Comparison of ENCODE assay signal across 17 cellular contexts in the genomic region with DNA sequence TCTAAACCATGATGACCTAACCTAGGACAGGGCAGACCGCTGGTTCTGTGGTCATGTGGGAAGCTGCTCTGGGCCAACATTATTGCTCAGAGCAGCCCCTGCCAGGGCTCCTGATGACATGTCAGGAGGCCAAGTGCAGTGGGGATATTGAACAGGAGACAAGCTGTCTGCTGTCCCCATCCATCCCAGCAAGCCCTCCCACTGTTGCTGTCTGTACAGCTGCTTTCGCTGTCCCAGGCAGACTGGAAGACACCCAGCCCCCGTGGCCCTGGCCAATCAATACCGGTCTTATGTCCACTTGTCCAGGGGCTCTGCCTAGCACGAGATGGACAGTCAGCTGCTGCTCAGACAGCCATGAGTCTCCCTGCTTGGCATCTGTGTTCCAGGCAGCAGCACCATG. TPM values are rescaled to one million over a fixed set of nuclear protein-coding genes. Genes with fewer than 3 reads are reported as not detected.
DNase-seq lines count a peak whose midpoint lies in the region; ATAC-seq, FAIRE-seq and TF ChIP-seq lines count a peak whose summit lies in the region.
"Had no signal": no experiment of that assay in that cellular context is flagged by ENCODE, and none has a peak within 500 bp of the region (broad histone marks: within the 10 kb centered on the region; RNA-seq: fewer than 3 reads in every experiment).

No MANE protein-coding gene starts in this region.

- TF ChIP-seq CTCF in GM12878 (IDR thresholded peaks at IDR 0.05 in 2 of 3, conservative IDR thresholded peaks at IDR 0.05 in 1 of 3; ENCODE audit: control insufficient read depth in 2 of 3, extremely low read depth in 1 of 3, insufficient read depth in 1 of 3, low read depth in 3 of 3, low read length in 3 of 3), result no peak
- no peak for TF ChIP-seq CTCF in brain microvascular endothelial cell (IDR thresholded peaks at IDR 0.05; ENCODE audit: low read depth, low read length, missing control alignments)
- no peak for TF ChIP-seq CTCF in esophagus squamous epithelium (IDR thresholded peaks at IDR 0.05)

- H2AFZ ChIP-seq in Karpas-422 (ENCODE audit: low read length) (no peak overlapping the region; the same call in 1 of the 2 replicates), GM12878 (ENCODE audit: control insufficient read depth, low read depth, low read length) (no peak overlapping the region)

- no peak overlapping the region for H3K27ac Mint-ChIP-seq in activated CD8-positive, alpha-beta memory T cell treated with anti-CD3 and anti-CD28 coated beads, Interleukin-2, amount 10 ng/mL, durations not matched to agents 7 days and 5 days

- intact Hi-C loops in GM12878 (cut with micrococcal nuclease; ENCODE audit: unreplicated experiment), result no loop called here
- intact Hi-C loops in right cardiac atrium (cut with DNase I), result no loop called here
- intact Hi-C loops in esophagus squamous epithelium (cut with DNase I), result no loop called here

- TF ChIP-seq POLR2A in GM12878 (IDR thresholded peaks at IDR 0.05; ENCODE audit: low read depth, low read length), result no peak
- TF ChIP-seq POLR2A in esophagus squamous epithelium (IDR thresholded peaks at IDR 0.05), result no peak

- H4K20me1 ChIP-seq in Karpas-422 (ENCODE audit: insufficient read depth, low read depth, low read length) (no peaks in the 10 kb centered on the region), GM12878 (ENCODE audit: control insufficient read depth, insufficient read depth) (no peaks in the 10 kb centered on the region)

- H3K4me1 ChIP-seq in Karpas-422 (ENCODE audit: low read length) (peaks cover 46% of the 10 kb centered on the region), GM12878 (ENCODE audit: control insufficient read depth, insufficient read depth, low read length) (peaks cover 19% of the 10 kb centered on the region), right cardiac atrium (ENCODE audit: control insufficient read depth, insufficient read depth, low read length) (peaks cover 2% of the 10 kb centered on the region), skeletal muscle tissue (ENCODE audit: control insufficient read depth in 3 of 3, insufficient read depth in 3 of 3, low read length in 3 of 3) (peaks cover 22 to 41% (median 26%) of the 10 kb centered on the region in 3 donors), esophagus squamous epithelium (no peaks in the 10 kb centered on the region)

- SMC1A ChIA-PET in GM12878 (lab: Charles Lee; ENCODE audit: uncharacterized antibody, unreplicated experiment), result interaction anchor here (0.9 to 12.8 kb wide), 11 partner anchors 9 to 126 kb away, joined by 3 to 292 read pairs (median 3); a partner anchor contains a TSS

- no peak overlapping the region for H3K4me3 Mint-ChIP-seq in activated CD8-positive, alpha-beta memory T cell treated with anti-CD3 and anti-CD28 coated beads, Interleukin-2, amount 10 ng/mL, durations not matched to agents 7 days and 5 days
- H3K4me3 Mint-ChIP-seq: CD14-positive monocyte had no signal

- H3K79me2 ChIP-seq in Karpas-422 (ENCODE audit: low read length) (no peaks in the 10 kb centered on the region), GM12878 (ENCODE audit: control insufficient read depth, insufficient read depth, low read length) (no peaks in the 10 kb centered on the region)

- H3K4me1 Mint-ChIP-seq in activated CD8-positive, alpha-beta memory T cell treated with anti-CD3 and anti-CD28 coated beads, Interleukin-2, amount 10 ng/mL, durations not matched to agents 7 days and 5 days, result no peaks in the 10 kb centered on the region

- no peaks in the 10 kb centered on the region for H3K9me3 Mint-ChIP-seq in activated CD8-positive, alpha-beta memory T cell treated with anti-CD3 and anti-CD28 coated beads, Interleukin-2, amount 10 ng/mL, durations not matched to agents 7 days and 5 days (ENCODE audit: low read depth)

- no peaks in the 10 kb centered on the region for H3K36me3 ChIP-seq in Karpas-422 (ENCODE audit: insufficient read depth, low read length)
- no peaks in the 10 kb centered on the region for H3K36me3 ChIP-seq in GM12878 (ENCODE audit: control insufficient read depth in 2 of 2, insufficient read depth in 2 of 2, low read length in 1 of 2)
- H3K36me3 ChIP-seq in skeletal muscle tissue (ENCODE audit: control insufficient read depth in 3 of 3, insufficient read depth in 3 of 3, low read length in 3 of 3), result no peaks in the 10 kb centered on the region
- no peaks in the 10 kb centered on the region for H3K36me3 ChIP-seq in brain microvascular endothelial cell (replicated peaks)
- no peaks in the 10 kb centered on the region for H3K36me3 ChIP-seq in esophagus squamous epithelium

- H3K36me3 Mint-ChIP-seq in activated CD8-positive, alpha-beta memory T cell treated with anti-CD3 and anti-CD28 coated beads, Interleukin-2, amount 10 ng/mL, durations not matched to agents 7 days and 5 days, result no peaks in the 10 kb centered on the region
- H3K36me3 Mint-ChIP-seq: CD14-positive monocyte had no signal

- H3K9me3 ChIP-seq in Karpas-422 (ENCODE audit: low read length) (no peaks in the 10 kb centered on the region), GM12878 (replicated peaks; ENCODE audit: control insufficient read depth, insufficient read depth, low read length) (peaks cover 7% of the 10 kb centered on the region; the same call in 1 of the 3 replicates), right cardiac atrium (ENCODE audit: control insufficient read depth, low read length) (no peaks in the 10 kb centered on the region), skeletal muscle tissue (ENCODE audit: control insufficient read depth in 3 of 3, low read length in 3 of 3) (no peaks in the 10 kb centered on the region), esophagus squamous epithelium (no peaks in the 10 kb centered on the region)

- CTCF ChIA-PET in GM12878 (lab: Yijun Ruan, JAX), result interaction anchor here (1.2 to 13.8 kb wide), 6 partner anchors 9 to 126 kb away, joined by 4 to 529 read pairs (median 18); a partner anchor contains a TSS
- CTCF ChIA-PET in activated CD8-positive, alpha-beta memory T cell treated with anti-CD3 and anti-CD28 coated beads, Interleukin-2, amount 10 ng/mL, durations not matched to agents 7 days and 5 days (lab: Charles Lee), result interaction anchor here (1.1 to 2.5 kb wide), 4 partner anchors 9 to 117 kb away, joined by 4 to 15 read pairs (median 6); no protein-coding TSS in a partner anchor

- 70% methylated on average over 5 of the region's 5 CpGs for WGBS in GM12878 (ENCODE audit: insufficient coverage, insufficient replicate concordance, low lambda C conversion rate, missing lambda C conversion rate)
- 28% methylated on average over 5 of the region's 5 CpGs for WGBS in right cardiac atrium
- 72 to 81% methylated on average over 4 of the region's 5 CpGs for WGBS in esophagus squamous epithelium, 2 donors

- POLR2A ChIA-PET in GM12878 (lab: Charles Lee), result interaction anchor here (0.6 to 4.9 kb wide), 7 partner anchors 10 to 88 kb away, joined by 3 to 36 read pairs (median 9); a partner anchor contains a TSS

- no peaks in the 10 kb centered on the region for H3K27me3 ChIP-seq in Karpas-422 (ENCODE audit: low read length)
- peaks cover 0 to 3% of the 10 kb centered on the region in 2 experiments; a peak in 1 of 4 replicates for H3K27me3 ChIP-seq in GM12878 (replicated peaks in 1 of 2; ENCODE audit: control insufficient read depth in 2 of 2, insufficient read depth in 2 of 2, low read length in 1 of 2)
- no peaks in the 10 kb centered on the region for H3K27me3 ChIP-seq in right cardiac atrium (ENCODE audit: control insufficient read depth, insufficient read depth)
- no peaks in the 10 kb centered on the region for H3K27me3 ChIP-seq in skeletal muscle tissue (ENCODE audit: control insufficient read depth in 3 of 3, insufficient read depth in 3 of 3, low read length in 3 of 3)
- H3K27me3 ChIP-seq in brain microvascular endothelial cell (replicated peaks), result peaks cover 4% of the 10 kb centered on the region
- H3K27me3 ChIP-seq in esophagus squamous epithelium, result peaks cover 0 to 5% (median 0%) of the 10 kb centered on the region in 4 donors

- no peak for TF ChIP-seq EP300 in GM12878 (IDR thresholded peaks at IDR 0.05; ENCODE audit: borderline replicate concordance in 1 of 2, control insufficient read depth in 1 of 2, low read depth in 2 of 2, low read length in 2 of 2)

- in situ Hi-C loops in GM12878 (cut with MboI) (no loop called here), brain microvascular endothelial cell (cut with HindIII; ENCODE audit: low pct_ligation_motif_present, low sequenced_read_pairs) (no loop called here)

- H3K9me2 ChIP-seq in Karpas-422 (replicated peaks; ENCODE audit: insufficient read depth, low read length), result no peaks in the 10 kb centered on the region

- H3K4me3 ChIP-seq in Karpas-422 (ENCODE audit: low read length) (no peak overlapping the region), GM12878 (no peak overlapping the region), right cardiac atrium (ENCODE audit: low read length) (no peak overlapping the region), skeletal muscle tissue (ENCODE audit: low read length in 3 of 3) (peak overlapping the region in 1 of 3 donors; percentile 61), brain microvascular endothelial cell (ENCODE audit: low read depth, low read length) (no peak overlapping the region), esophagus squamous epithelium (no peak overlapping the region)

- no peak for DNase-seq in Karpas-422
- no peak for DNase-seq in GM12878 (ENCODE audit: low read depth, low spot score)
- peak; percentile 55 to 78 (median 71) for DNase-seq in right cardiac atrium
- DNase-seq in brain microvascular endothelial cell, result no peak
- DNase-seq in esophagus squamous epithelium (lab: John Stamatoyannopoulos, UW), result no peak
- DNase-seq in RPMI8226, result no peak
- DNase-seq in activated CD8-positive, alpha-beta memory T cell treated with anti-CD3 and anti-CD28 coated beads, Interleukin-2, amount 10 ng/mL, durations not matched to agents 7 days and 5 days, result no peak
- DNase-seq: activated CD8-positive, alpha-beta memory T cell treated with anti-CD3 and anti-CD28 coated beads, Interleukin-2, amount 50 U/mL, for 48 hours; NCI-H2029 treated with DMSO at 0.1 percent for 48 hours; stimulated activated CD4-positive, alpha-beta T cell treated with anti-CD3 and anti-CD28 coated beads, Interleukin-4, amount 100 ng/mL, for 4 hours; stimulated activated naive CD8-positive, alpha-beta T cell treated with anti-CD3 and anti-CD28 coated beads, Interleukin-15, Interleukin-2, amounts not matched to agents 100 U/mL and 50 U/mL, for 24 hours had no signal

- H3K27me3 Mint-ChIP-seq in activated CD8-positive, alpha-beta memory T cell treated with anti-CD3 and anti-CD28 coated beads, Interleukin-2, amount 10 ng/mL, durations not matched to agents 7 days and 5 days, result peaks cover 3% of the 10 kb centered on the region

- RAD21 ChIA-PET in GM12878 (lab: Charles Lee; ENCODE audit: unreplicated experiment), result interaction anchor here (0.6 to 3.3 kb wide), 11 partner anchors 8 to 127 kb away, joined by 3 to 40 read pairs (median 6); a partner anchor contains a TSS

- no peak for FAIRE-seq in GM12878 (lab: Jason Lieb, UNC)

- H3K27ac ChIP-seq in Karpas-422 (ENCODE audit: low read length), result peak overlapping the region; percentile 86
- H3K27ac ChIP-seq in GM12878 (ENCODE audit: control insufficient read depth, insufficient read depth), result no peak overlapping the region
- H3K27ac ChIP-seq in right cardiac atrium (ENCODE audit: low read length), result peak overlapping the region; percentile 91
- H3K27ac ChIP-seq in skeletal muscle tissue (ENCODE audit: low read depth, low read length), result peak overlapping the region; percentile 95
- no peak overlapping the region for H3K27ac ChIP-seq in brain microvascular endothelial cell
- H3K27ac ChIP-seq in esophagus squamous epithelium, result no peak overlapping the region
- H3K27ac ChIP-seq: KMS-11 had no signal

- TF ChIP-seq RAD21 in GM12878 (IDR thresholded peaks at IDR 0.05; ENCODE audit: insufficient read depth, low read depth, low read length), result no peak

- H3K9ac ChIP-seq in Karpas-422 (ENCODE audit: low read length) (peak overlapping the region; percentile 60), GM12878 (ENCODE audit: control insufficient read depth, insufficient read depth, low read length) (no peak overlapping the region), skeletal muscle tissue (ENCODE audit: low read depth in 1 of 3, low read length in 3 of 3) (peak overlapping the region; percentile 47 to 82 (median 65))
- H3K9ac ChIP-seq: KMS-11 had no signal

- peak overlapping the region; percentile 69 for H3K4me2 ChIP-seq in Karpas-422 (ENCODE audit: low read depth, low read length, poor library complexity, severe bottlenecking)
- no peak overlapping the region for H3K4me2 ChIP-seq in GM12878 (ENCODE audit: control insufficient read depth, insufficient read depth)
- H3K4me2 ChIP-seq: KMS-11 had no signal

- no TSS peak for BruUV-seq in GM12878 (replicated peaks; lab: Mats Ljungman, UMichigan)

- ATAC-seq in GM12878 (peak; percentile 8), right cardiac atrium (peak; percentile 84 to 87)
- no peak for ATAC-seq in activated CD8-positive, alpha-beta memory T cell treated with anti-CD3 and anti-CD28 coated beads, Interleukin-2, amount 10 ng/mL, durations not matched to agents 7 days and 5 days
- ATAC-seq: activated CD4-positive, CD25-positive, alpha-beta regulatory T cell treated with anti-CD3 and anti-CD28 coated beads, Interleukin-2, amount 50 U/mL, for 24 hours; stimulated activated naive CD8-positive, alpha-beta T cell treated with anti-CD3 and anti-CD28 coated beads, Interleukin-15, Interleukin-2, amounts not matched to agents 100 U/mL and 50 U/mL, for 24 hours had no signal

RNA-seq across cellular contexts. Expression of a gene that starts 43.2 kb away (rescaled TPM):
- 73.2 and 90.0 TPM in 2 replicates for total RNA-seq in Karpas-422 (2014; rRNA removed; shearing (Covaris generic); ENCODE audit: low replicate concordance)
- not detected in 2 replicates for total RNA-seq in GM12878 (2013; cell fraction: nucleolus; rRNA removed)
- total RNA-seq in GM12878 (2014; rRNA removed) (not detected in 2 replicates), GM12878 (2014; rRNA removed; fragmentation: Illumina TruSeq; extraction: Trizol) (not detected in 2 replicates), GM12878 (2021) (not detected in 2 replicates), right cardiac atrium (1 to 10 TPM in 1 of 4 donors, under 1 TPM in 3; 0.23 to 1.3 (median 0.39) TPM), skeletal muscle tissue (71.0 TPM), esophagus squamous epithelium (under 1 TPM in 3 of 4 donors, not detected in 1; 0.04 to 0.38 (median 0.06) TPM)
- polyA plus RNA-seq in GM12878 (2011; ENCODE audit: low read depth), result not detected
- polyA plus RNA-seq in GM12878 (2011; rRNA removed) (not detected in 2 replicates), GM12878 (2014; fragmentation: Illumina TruSeq; extraction: Trizol) (not detected in 2 replicates), GM12878 (2014; fragmentation: Nextera tagmentation; extraction: Ambion mirVana) (not detected), GM12878 (2014; rRNA removed) (not detected in 2 replicates), GM12878 (2016; fragmentation: Nextera tagmentation; extraction: Ambion mirVana) (not detected), right cardiac atrium (0.07 TPM)
- polyA plus RNA-seq in GM12878 (2011; cell fraction: cytosol; rRNA removed), result not detected in 2 replicates
- polyA plus RNA-seq in GM12878 (2011; cell fraction: nucleus; rRNA removed), result not detected in 2 replicates
- not detected in 2 replicates for polyA plus RNA-seq in GM12878 (2012)
- not detected in 2 replicates for polyA minus RNA-seq in GM12878 (2011; rRNA and poly(A)+ RNA removed)
- polyA minus RNA-seq in GM12878 (2011; cell fraction: cytosol; rRNA and poly(A)+ RNA removed), result not detected in 2 replicates
- not detected in 2 replicates for polyA minus RNA-seq in GM12878 (2011; cell fraction: nucleus; rRNA and poly(A)+ RNA removed)
- not detected for total RNA-seq in activated CD8-positive, alpha-beta memory T cell treated with anti-CD3 and anti-CD28 coated beads, Interleukin-2, amount 10 ng/mL, durations not matched to agents 7 days and 5 days
- total RNA-seq: dermis microvascular lymphatic vessel endothelial cell, mononuclear cell had no signal
- polyA plus RNA-seq: CD14-positive monocyte had no signal

Comparison
In these comparisons a context has a peak if more than half of its experiments do, and no peak if none do; other contexts are left out.
1. DNase-seq: peak in right cardiac atrium (3 of 3); none in Karpas-422 (single experiment), GM12878 (single experiment), brain microvascular endothelial cell (single experiment), esophagus squamous epithelium (single experiment), RPMI8226 (single experiment) and activated CD8-positive, alpha-beta memory T cell treated with anti-CD3 and anti-CD28 coated beads, Interleukin-2, amount 10 ng/mL, durations not matched to agents 7 days and 5 days (single experiment).
2. H3K27ac ChIP-seq: peak in Karpas-422 (single experiment), right cardiac atrium (single experiment) and skeletal muscle tissue (single experiment); none in GM12878 (single experiment), brain microvascular endothelial cell (single experiment) and esophagus squamous epithelium (0 of 4).
3. RNA of a gene that starts 43.2 kb away (total RNA-seq): 73.2 to 90.0 TPM in Karpas-422 and 71.0 TPM in skeletal muscle tissue (single experiment); 0.23 to 1.3 TPM in right cardiac atrium, 0.04 to 0.38 TPM in esophagus squamous epithelium, not detected in GM12878 and not detected in activated CD8-positive, alpha-beta memory T cell treated with anti-CD3 and anti-CD28 coated beads, Interleukin-2, amount 10 ng/mL, durations not matched to agents 7 days and 5 days; every median in the first group is over 10 times any median in the second.